In genomic region chr5:2627867-2628266, GRCh38 we compare ENCODE assay signal across 34 cellular contexts.
"Had no signal": no experiment of that assay in that cellular context is flagged by ENCODE, and none has a peak within 500 bp of the region (broad histone marks: within the 10 kb centered on the region; RNA-seq: fewer than 3 reads in every experiment).

No MANE protein-coding gene starts in this region.

- H3K9ac ChIP-seq: KMS-11 had no signal

- H3K4me2 ChIP-seq: KMS-11 had no signal

- H3K9me3 ChIP-seq: MG63 had no signal

- H3K27ac ChIP-seq: KMS-11 had no signal

- H3K36me3 ChIP-seq: MG63 had no signal

- DNase-seq: Karpas-422, Kasumi-1, MG63, MM.1S, MV-4-11, NCI-H1048, NCI-H1092, NCI-H1092 treated with DMSO at 0.1 percent for 48 hours, NCI-H1105, NCI-H1105 treated with DMSO at 0.1 percent for 48 hours, NCI-H1417, NCI-H1417 treated with DMSO at 0.1 percent for 48 hours, NCI-H1436, NCI-H1436 treated with DMSO at 0.1 percent for 48 hours, NCI-H146, NCI-H1694, NCI-H1694 treated with DMSO at 0.1 percent for 48 hours, NCI-H187, NCI-H187 treated with DMSO at 0.1 percent for 48 hours, NCI-H1930, NCI-H2029, NCI-H2029 treated with DMSO at 0.1 percent for 48 hours, NCI-H2081, NCI-H2081 treated with DMSO at 0.1 percent for 48 hours, NCI-H2107, NCI-H2171, NCI-H2171 treated with DMSO at 0.1 percent for 48 hours, NCI-H2227 treated with DMSO at 0.1 percent for 48 hours, NCI-H226, NCI-H345, NCI-H446, NCI-H446 treated with DMSO at 0.1 percent for 48 hours, NCI-H510A had no signal

- H3K4me3 ChIP-seq: MG63 had no signal
